In the genomic region with DNA sequence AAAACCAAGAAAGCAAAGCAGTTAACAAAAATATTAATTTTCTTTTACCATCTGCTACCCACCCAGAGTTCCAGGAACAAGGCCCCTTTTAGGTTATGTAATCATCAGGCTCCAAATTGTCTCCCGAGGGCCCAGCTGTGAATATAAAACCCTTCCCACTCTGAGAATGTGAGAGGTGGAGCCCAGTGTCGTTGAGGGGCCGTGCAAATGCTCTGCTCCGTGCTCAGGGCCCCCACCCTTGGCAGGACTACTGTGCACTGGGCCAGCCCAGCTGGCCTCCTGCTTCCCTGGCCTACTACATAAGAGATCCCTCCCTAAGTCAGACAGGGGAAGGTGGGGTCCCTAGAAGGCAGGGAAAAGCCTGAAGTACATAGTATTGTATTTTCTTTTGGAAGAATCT, we compare ENCODE assay signal across 1 cellular context.
TF ChIP-seq lines count a peak whose summit lies in the region.

No MANE protein-coding gene starts in this region.

TF ChIP-seq in K562, 482 proteins besides CTCF, POLR2A, EP300 and RAD21:
- TF ChIP-seq, protein P1, sequence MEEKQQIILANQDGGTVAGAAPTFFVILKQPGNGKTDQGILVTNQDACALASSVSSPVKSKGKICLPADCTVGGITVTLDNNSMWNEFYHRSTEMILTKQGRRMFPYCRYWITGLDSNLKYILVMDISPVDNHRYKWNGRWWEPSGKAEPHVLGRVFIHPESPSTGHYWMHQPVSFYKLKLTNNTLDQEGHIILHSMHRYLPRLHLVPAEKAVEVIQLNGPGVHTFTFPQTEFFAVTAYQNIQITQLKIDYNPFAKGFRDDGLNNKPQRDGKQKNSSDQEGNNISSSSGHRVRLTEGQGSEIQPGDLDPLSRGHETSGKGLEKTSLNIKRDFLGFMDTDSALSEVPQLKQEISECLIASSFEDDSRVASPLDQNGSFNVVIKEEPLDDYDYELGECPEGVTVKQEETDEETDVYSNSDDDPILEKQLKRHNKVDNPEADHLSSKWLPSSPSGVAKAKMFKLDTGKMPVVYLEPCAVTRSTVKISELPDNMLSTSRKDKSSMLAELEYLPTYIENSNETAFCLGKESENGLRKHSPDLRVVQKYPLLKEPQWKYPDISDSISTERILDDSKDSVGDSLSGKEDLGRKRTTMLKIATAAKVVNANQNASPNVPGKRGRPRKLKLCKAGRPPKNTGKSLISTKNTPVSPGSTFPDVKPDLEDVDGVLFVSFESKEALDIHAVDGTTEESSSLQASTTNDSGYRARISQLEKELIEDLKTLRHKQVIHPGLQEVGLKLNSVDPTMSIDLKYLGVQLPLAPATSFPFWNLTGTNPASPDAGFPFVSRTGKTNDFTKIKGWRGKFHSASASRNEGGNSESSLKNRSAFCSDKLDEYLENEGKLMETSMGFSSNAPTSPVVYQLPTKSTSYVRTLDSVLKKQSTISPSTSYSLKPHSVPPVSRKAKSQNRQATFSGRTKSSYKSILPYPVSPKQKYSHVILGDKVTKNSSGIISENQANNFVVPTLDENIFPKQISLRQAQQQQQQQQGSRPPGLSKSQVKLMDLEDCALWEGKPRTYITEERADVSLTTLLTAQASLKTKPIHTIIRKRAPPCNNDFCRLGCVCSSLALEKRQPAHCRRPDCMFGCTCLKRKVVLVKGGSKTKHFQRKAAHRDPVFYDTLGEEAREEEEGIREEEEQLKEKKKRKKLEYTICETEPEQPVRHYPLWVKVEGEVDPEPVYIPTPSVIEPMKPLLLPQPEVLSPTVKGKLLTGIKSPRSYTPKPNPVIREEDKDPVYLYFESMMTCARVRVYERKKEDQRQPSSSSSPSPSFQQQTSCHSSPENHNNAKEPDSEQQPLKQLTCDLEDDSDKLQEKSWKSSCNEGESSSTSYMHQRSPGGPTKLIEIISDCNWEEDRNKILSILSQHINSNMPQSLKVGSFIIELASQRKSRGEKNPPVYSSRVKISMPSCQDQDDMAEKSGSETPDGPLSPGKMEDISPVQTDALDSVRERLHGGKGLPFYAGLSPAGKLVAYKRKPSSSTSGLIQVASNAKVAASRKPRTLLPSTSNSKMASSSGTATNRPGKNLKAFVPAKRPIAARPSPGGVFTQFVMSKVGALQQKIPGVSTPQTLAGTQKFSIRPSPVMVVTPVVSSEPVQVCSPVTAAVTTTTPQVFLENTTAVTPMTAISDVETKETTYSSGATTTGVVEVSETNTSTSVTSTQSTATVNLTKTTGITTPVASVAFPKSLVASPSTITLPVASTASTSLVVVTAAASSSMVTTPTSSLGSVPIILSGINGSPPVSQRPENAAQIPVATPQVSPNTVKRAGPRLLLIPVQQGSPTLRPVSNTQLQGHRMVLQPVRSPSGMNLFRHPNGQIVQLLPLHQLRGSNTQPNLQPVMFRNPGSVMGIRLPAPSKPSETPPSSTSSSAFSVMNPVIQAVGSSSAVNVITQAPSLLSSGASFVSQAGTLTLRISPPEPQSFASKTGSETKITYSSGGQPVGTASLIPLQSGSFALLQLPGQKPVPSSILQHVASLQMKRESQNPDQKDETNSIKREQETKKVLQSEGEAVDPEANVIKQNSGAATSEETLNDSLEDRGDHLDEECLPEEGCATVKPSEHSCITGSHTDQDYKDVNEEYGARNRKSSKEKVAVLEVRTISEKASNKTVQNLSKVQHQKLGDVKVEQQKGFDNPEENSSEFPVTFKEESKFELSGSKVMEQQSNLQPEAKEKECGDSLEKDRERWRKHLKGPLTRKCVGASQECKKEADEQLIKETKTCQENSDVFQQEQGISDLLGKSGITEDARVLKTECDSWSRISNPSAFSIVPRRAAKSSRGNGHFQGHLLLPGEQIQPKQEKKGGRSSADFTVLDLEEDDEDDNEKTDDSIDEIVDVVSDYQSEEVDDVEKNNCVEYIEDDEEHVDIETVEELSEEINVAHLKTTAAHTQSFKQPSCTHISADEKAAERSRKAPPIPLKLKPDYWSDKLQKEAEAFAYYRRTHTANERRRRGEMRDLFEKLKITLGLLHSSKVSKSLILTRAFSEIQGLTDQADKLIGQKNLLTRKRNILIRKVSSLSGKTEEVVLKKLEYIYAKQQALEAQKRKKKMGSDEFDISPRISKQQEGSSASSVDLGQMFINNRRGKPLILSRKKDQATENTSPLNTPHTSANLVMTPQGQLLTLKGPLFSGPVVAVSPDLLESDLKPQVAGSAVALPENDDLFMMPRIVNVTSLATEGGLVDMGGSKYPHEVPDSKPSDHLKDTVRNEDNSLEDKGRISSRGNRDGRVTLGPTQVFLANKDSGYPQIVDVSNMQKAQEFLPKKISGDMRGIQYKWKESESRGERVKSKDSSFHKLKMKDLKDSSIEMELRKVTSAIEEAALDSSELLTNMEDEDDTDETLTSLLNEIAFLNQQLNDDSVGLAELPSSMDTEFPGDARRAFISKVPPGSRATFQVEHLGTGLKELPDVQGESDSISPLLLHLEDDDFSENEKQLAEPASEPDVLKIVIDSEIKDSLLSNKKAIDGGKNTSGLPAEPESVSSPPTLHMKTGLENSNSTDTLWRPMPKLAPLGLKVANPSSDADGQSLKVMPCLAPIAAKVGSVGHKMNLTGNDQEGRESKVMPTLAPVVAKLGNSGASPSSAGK (IDR thresholded peaks at IDR 0.05): no peak
- no peak for TF ChIP-seq SAFB (IDR thresholded peaks at IDR 0.05; ENCODE audit: borderline replicate concordance, low read depth, low read length)
